In the genomic region with DNA sequence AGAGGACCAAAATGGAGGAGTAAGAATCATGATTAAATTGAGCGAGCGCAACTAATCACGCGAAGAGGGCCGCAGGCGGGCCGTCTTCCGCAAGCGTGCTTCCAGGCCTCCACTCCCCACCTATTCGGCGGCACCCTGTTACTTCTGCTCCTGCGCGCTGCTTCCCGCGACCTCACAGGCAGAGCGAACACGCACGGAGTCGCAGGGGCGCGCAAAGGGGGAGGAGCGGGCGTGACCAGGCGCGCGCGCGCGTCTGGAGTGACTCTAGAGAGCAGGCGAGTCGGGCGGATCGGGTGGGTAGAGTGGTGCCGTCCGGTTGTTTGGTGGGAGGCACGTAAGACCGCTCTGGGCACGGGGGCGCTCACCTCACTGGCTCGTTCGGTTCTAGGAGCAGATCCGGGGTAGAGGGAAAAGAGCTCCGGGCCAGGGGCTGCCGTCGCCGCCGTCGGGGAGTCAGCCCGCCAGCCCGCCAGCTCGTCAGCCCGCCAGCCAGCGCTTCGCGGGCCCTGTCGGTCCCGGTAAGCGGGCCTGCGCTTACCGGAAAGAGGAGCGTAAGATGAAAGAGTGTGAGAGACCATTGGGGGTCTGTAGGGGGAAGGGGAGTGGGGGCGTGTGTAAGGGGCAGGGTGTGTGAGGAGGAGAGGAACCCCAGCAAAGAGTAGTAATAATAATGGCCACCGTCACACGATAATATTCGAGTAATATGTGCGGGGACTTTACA, we compare ENCODE assay signal across 8 cellular contexts. TPM values are rescaled to one million over a fixed set of nuclear protein-coding genes. Genes with fewer than 3 reads are reported as not detected.
DNase-seq lines count a peak whose midpoint lies in the region; ATAC-seq and TF ChIP-seq lines count a peak whose summit lies in the region.

Gene CNOT8, plus strand, starts transcription at position 377 of the 721 bp plus-strand sequence. CDS start 4,652 bp downstream, outside the sequence.

- TF ChIP-seq RAD21 in SK-N-SH (IDR thresholded peaks at IDR 0.05; ENCODE audit: low read length): no peak

- CTCF ChIA-PET in SK-N-SH (lab: Yijun Ruan, JAX): interaction anchor here (0.6 to 1.6 kb wide), 3 partner anchors 90 to 432 kb away, joined by 3 read pairs; no protein-coding TSS in a partner anchor

- WGBS in SK-N-SH (ENCODE audit: low lambda C conversion rate): 2% methylated on average over 45 of the region's 66 CpGs

- no peaks in the 10 kb centered on the region for H3K9me3 ChIP-seq in SK-N-SH

- peak within 1 kb of the TSS; percentile 98 for H3K9ac ChIP-seq in SK-N-SH

- H3K4me1 ChIP-seq in SK-N-SH (ENCODE audit: control insufficient read depth in 1 of 2, insufficient read depth in 2 of 2, low read depth in 1 of 2, low read length in 1 of 2): peaks cover 14 to 17% of the 10 kb centered on the region in 2 experiments

- peak within 1 kb of the TSS; percentile 62 to 86 for H3K4me3 ChIP-seq in SK-N-SH (ENCODE audit: low read depth in 2 of 2, low read length in 1 of 2)

- peak; percentile 73 for ATAC-seq in HG02571 (IDR thresholded peaks at IDR 0.05; ENCODE audit: unreplicated experiment)

- peak within 1 kb of the TSS; percentile 78 for H2AFZ ChIP-seq in SK-N-SH (ENCODE audit: low read depth)

- no peak for TF ChIP-seq CTCF in SK-N-SH (IDR thresholded peaks at IDR 0.05)

- H3K27ac ChIP-seq in SK-N-SH (ENCODE audit: low read depth in 2 of 2, low read length in 1 of 2) (peak within 1 kb of the TSS; percentile 99 to 100), temporal lobe (ENCODE audit: low read depth, low read length) (peak within 1 kb of the TSS; percentile 97)

- H3K36me3 ChIP-seq in SK-N-SH (replicated peaks in 1 of 2; ENCODE audit: control insufficient read depth in 1 of 2, insufficient read depth in 2 of 2, low read length in 1 of 2): peaks cover 5 to 7% of the 10 kb centered on the region in 2 experiments

- H3K79me2 ChIP-seq in SK-N-SH (ENCODE audit: insufficient read depth): peaks cover 50% of the 10 kb centered on the region

- no peak for TF ChIP-seq EP300 in SK-N-SH (IDR thresholded peaks at IDR 0.05; ENCODE audit: borderline replicate concordance in 1 of 2, low read depth in 1 of 2, low read length in 1 of 2)

- peaks cover 36% of the 10 kb centered on the region for H4K20me1 ChIP-seq in SK-N-SH (ENCODE audit: insufficient read depth)

- no peaks in the 10 kb centered on the region for H3K27me3 ChIP-seq in SK-N-SH (ENCODE audit: insufficient read depth)

- DNase-seq in GM04504 (ENCODE audit: low read depth) (peak; percentile 93), NCI-H1048 (lab: John Stamatoyannopoulos, UW) (peak; percentile 86), SK-N-SH (peak; percentile 95), germinal center (ENCODE audit: low spot score) (peak; percentile 89), occipital lobe (lab: John Stamatoyannopoulos, UW) (peak; percentile 97)
- DNase-seq in activated naive CD4-positive, alpha-beta T cell treated with anti-CD3 and anti-CD28 coated beads, Interleukin-2, amount 50 U/mL, for 16 hours: peak; percentile 98

- no peaks in the 10 kb centered on the region for H3K9me2 ChIP-seq in SK-N-SH

- peaks cover 16% of the 10 kb centered on the region for H3F3A ChIP-seq in SK-N-SH (replicated peaks; ENCODE audit: insufficient read depth)

- peak within 1 kb of the TSS; percentile 99 for H3K4me2 ChIP-seq in SK-N-SH

- POLR2A ChIA-PET in SK-N-SH (lab: Yijun Ruan, JAX): interaction anchor here (0.6 to 2.5 kb wide), 5 partner anchors 14 to 176 kb away, joined by 3 to 16 read pairs (median 3); no protein-coding TSS in a partner anchor

TF ChIP-seq in SK-N-SH, 30 proteins besides CTCF, POLR2A, EP300 and RAD21 (continues in another document):
- TF ChIP-seq ZBTB33 (IDR thresholded peaks at IDR 0.05; ENCODE audit: borderline replicate concordance, low read depth) (0 out of 2 replicates have a peak, but pooled peaks have one; percentile 14), NRF1 (IDR thresholded peaks at IDR 0.05; ENCODE audit: low read depth, low read length) (peak; percentile 69), FOXM1 (IDR thresholded peaks at IDR 0.05; ENCODE audit: low read depth) (no peak), REST (IDR thresholded peaks at IDR 0.05; ENCODE audit: low read depth, low read length) (0 out of 2 replicates have a peak, but pooled peaks have one; percentile 16), GABPA (IDR thresholded peaks at IDR 0.05; ENCODE audit: low read depth) (peak; percentile 77), USF1 (IDR thresholded peaks at IDR 0.05; ENCODE audit: borderline replicate concordance, low read depth) (no peak), YY1 (IDR thresholded peaks at IDR 0.05; ENCODE audit: low read depth) (peak; percentile 76), RFX5 (IDR thresholded peaks at IDR 0.05; ENCODE audit: low read length) (0 out of 2 replicates have a peak, but pooled peaks have one; percentile 8), POLR2AphosphoS5 (IDR thresholded peaks at IDR 0.05; ENCODE audit: low read depth, low read length) (peak; percentile 90), ELF1 (IDR thresholded peaks at IDR 0.05) (no peak), RCOR1 (IDR thresholded peaks at IDR 0.05; ENCODE audit: low read length) (0 out of 2 replicates have a peak, but pooled peaks have one; percentile 8), SIN3A (IDR thresholded peaks at IDR 0.05; ENCODE audit: borderline replicate concordance, low read depth, low read length) (peak; percentile 63; the same call in 1 of the 2 replicates)
- TF ChIP-seq, protein P1, sequence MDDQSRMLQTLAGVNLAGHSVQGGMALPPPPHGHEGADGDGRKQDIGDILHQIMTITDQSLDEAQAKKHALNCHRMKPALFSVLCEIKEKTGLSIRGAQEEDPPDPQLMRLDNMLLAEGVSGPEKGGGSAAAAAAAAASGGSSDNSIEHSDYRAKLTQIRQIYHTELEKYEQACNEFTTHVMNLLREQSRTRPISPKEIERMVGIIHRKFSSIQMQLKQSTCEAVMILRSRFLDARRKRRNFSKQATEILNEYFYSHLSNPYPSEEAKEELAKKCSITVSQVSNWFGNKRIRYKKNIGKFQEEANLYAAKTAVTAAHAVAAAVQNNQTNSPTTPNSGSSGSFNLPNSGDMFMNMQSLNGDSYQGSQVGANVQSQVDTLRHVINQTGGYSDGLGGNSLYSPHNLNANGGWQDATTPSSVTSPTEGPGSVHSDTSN (IDR thresholded peaks at IDR 0.05): 0 out of 2 replicates have a peak, but pooled peaks have one; percentile 3
- TF ChIP-seq, protein P2, sequence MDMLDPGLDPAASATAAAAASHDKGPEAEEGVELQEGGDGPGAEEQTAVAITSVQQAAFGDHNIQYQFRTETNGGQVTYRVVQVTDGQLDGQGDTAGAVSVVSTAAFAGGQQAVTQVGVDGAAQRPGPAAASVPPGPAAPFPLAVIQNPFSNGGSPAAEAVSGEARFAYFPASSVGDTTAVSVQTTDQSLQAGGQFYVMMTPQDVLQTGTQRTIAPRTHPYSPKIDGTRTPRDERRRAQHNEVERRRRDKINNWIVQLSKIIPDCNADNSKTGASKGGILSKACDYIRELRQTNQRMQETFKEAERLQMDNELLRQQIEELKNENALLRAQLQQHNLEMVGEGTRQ (IDR thresholded peaks at IDR 0.05; ENCODE audit: borderline replicate concordance, low read depth, low read length): no peak

RNA-seq across cellular contexts. Expression of gene CNOT8, which starts in this region (rescaled TPM):
- polyA plus RNA-seq in SK-N-SH (2012; rRNA removed): 45.3 and 51.5 TPM in 2 replicates
- polyA plus RNA-seq in SK-N-SH (2012; cell fraction: cytosol; rRNA removed): 48.2 and 52.3 TPM in 2 replicates
- 36.9 and 44.6 TPM in 2 replicates for polyA plus RNA-seq in SK-N-SH (2012; cell fraction: nucleus; rRNA removed)
- total RNA-seq in occipital lobe (139 TPM), temporal lobe (92.9 TPM)

Comparison
In these comparisons a context has a peak if more than half of its experiments do, and no peak if none do; other contexts are left out.
1. Peak in every context shown above with its lines: DNase-seq, ATAC-seq, H3K4me3 ChIP-seq and H3K27ac ChIP-seq.